22 cellular contexts compared by ENCODE assay signal in the genomic region with DNA sequence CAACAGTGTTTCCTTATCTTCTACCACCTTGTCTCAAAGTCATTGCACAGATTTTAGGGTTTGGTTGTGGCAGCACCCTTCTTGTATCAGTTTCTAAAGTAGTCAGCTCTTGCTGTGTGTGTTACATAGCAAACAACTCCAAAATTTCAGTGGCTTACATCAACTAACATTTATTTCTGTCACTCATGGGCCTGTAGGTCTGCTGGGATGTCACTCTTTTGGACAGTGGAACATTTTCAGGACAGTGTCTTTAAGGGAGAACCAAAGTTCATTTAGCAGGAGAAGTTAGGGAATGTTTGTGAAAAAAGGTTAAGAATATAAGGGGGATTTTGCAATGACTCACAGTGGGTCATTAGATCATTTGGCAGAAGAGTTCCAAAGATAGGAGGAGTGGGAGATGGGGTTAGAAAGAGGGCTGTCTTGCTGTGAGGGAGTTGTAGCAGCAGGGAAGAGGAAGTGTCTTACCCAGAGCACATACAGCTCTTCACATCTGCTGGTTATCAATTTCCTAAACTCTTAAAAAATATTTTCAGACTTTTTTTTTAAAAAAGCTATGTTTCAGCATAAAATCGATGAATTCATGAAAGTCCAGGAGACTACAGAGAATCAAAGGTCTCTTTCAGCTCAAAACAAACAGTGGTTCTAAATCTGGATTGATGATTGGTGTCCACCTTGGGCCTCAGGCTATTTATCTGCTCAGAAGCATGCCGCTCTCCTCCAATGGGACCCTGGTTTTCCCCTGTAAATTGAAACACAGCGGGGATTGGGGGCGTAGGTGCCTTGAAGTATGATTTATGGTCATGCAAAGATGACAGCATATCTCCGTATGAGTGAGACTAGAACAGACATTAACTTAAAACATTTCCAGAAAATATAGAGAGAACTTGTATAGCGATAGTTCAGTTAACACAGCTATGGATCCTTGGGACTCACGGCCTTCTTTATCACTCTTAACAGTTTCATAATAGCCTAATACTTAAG.
A peak's percentile ranks its signal among the peaks of the same experiment; 100 is the strongest.
DNase-seq lines count a peak whose midpoint lies in the region; ATAC-seq, FAIRE-seq and TF ChIP-seq lines count a peak whose summit lies in the region.
"Had no signal": no experiment of that assay in that cellular context is flagged by ENCODE, and none has a peak within 500 bp of the region (broad histone marks: within the 10 kb centered on the region; RNA-seq: fewer than 3 reads in every experiment).

No MANE protein-coding gene starts in this region.

- no peak for FAIRE-seq in GM12892 (lab: Jason Lieb, UNC)
- FAIRE-seq: colon, RCC 7860 had no signal

- H3K9me3 Mint-ChIP-seq in activated T-helper 17 cell treated with anti-CD3 and anti-CD28 coated beads, Interleukin-2, amount 50 U/mL, for 72 hours, result no peaks in the 10 kb centered on the region
- H3K9me3 Mint-ChIP-seq in neural crest cell, result no peaks in the 10 kb centered on the region
- H3K9me3 Mint-ChIP-seq: activated B cell treated with CpG ODN at 0.5 μM for 24 hours, GM23338 had no signal

- H3K4me1 ChIP-seq in upper lobe of left lung, result no peaks in the 10 kb centered on the region
- H3K4me1 ChIP-seq: BLaER1 treated with 17β-estradiol and CSF1 and Interleukin-3, amounts not matched to agents 10 nM and 100 nM; foreskin keratinocyte; tibial nerve had no signal

- TF ChIP-seq POLR2A in GM12892 (IDR thresholded peaks at IDR 0.05; ENCODE audit: low read depth, low read length), result no peak
- no peak for TF ChIP-seq POLR2A in upper lobe of left lung (IDR thresholded peaks at IDR 0.05)

- no peak overlapping the region for H3K4me3 ChIP-seq in upper lobe of left lung
- H3K4me3 ChIP-seq: BLaER1 treated with 17β-estradiol and CSF1 and Interleukin-3, amounts not matched to agents 10 nM and 100 nM; GM23338; smooth muscle cell; tibial nerve had no signal

- H3K27me3 Mint-ChIP-seq in activated T-helper 17 cell treated with anti-CD3 and anti-CD28 coated beads, Interleukin-2, amount 50 U/mL, for 72 hours, result no peaks in the 10 kb centered on the region
- H3K27me3 Mint-ChIP-seq in neural crest cell (ENCODE audit: low read depth), result no peaks in the 10 kb centered on the region
- H3K27me3 Mint-ChIP-seq: activated B cell treated with CpG ODN at 0.5 μM for 24 hours had no signal

- peaks cover 0 to 7% (median 0%) of the 10 kb centered on the region in 4 donors for H3K36me3 ChIP-seq in upper lobe of left lung
- H3K36me3 ChIP-seq: tibial nerve had no signal

- no peak overlapping the region for H3K4me3 Mint-ChIP-seq in activated T-helper 17 cell treated with anti-CD3 and anti-CD28 coated beads, Interleukin-2, amount 50 U/mL, for 72 hours
- H3K4me3 Mint-ChIP-seq in neural crest cell, result peak overlapping the region; percentile 17
- H3K4me3 Mint-ChIP-seq: activated B cell treated with CpG ODN at 0.5 μM for 24 hours, GM23338 had no signal

- peaks cover 35% of the 10 kb centered on the region for H3K36me3 Mint-ChIP-seq in activated T-helper 17 cell treated with anti-CD3 and anti-CD28 coated beads, Interleukin-2, amount 50 U/mL, for 72 hours (ENCODE audit: low read depth)
- no peaks in the 10 kb centered on the region for H3K36me3 Mint-ChIP-seq in neural crest cell (ENCODE audit: low read depth)

- 95 to 98% methylated on average over 7 of the region's 7 CpGs for WGBS in upper lobe of left lung, 2 donors

- no peaks in the 10 kb centered on the region for H3K9me3 ChIP-seq in upper lobe of left lung
- H3K9me3 ChIP-seq: tibial nerve had no signal

- H3K27me3 ChIP-seq in upper lobe of left lung, result no peaks in the 10 kb centered on the region
- H3K27me3 ChIP-seq: BLaER1 treated with 17β-estradiol and CSF1 and Interleukin-3, amounts not matched to agents 10 nM and 100 nM; foreskin keratinocyte; tibial nerve had no signal

- no peak for TF ChIP-seq EP300 in upper lobe of left lung (IDR thresholded peaks at IDR 0.05)

- TF ChIP-seq CTCF in neural crest cell (conservative IDR thresholded peaks at IDR 0.05) (no peak), upper lobe of left lung (IDR thresholded peaks at IDR 0.05) (no peak)

- ATAC-seq in HG03442 (IDR thresholded peaks at IDR 0.05; ENCODE audit: unreplicated experiment) (peak; percentile 47), upper lobe of left lung (ENCODE audit: low FRiP score in 2 of 2) (no peak)
- ATAC-seq in activated T-helper 17 cell treated with anti-CD3 and anti-CD28 coated beads, Interleukin-2, amount 50 U/mL, for 72 hours (replicated peaks), result peak; percentile 53
- ATAC-seq: foreskin keratinocyte, GM23338, left ventricle myocardium superior had no signal

- DNase-seq in NCI-H146 (lab: John Stamatoyannopoulos, UW) (peak; percentile 30), NCI-H146 treated with DMSO at 0.1 percent for 48 hours (lab: John Stamatoyannopoulos, UW; ENCODE audit: unreplicated experiment) (no peak), neural crest cell (ENCODE audit: low read depth, low spot score) (no peak), GM12892 (ENCODE audit: insufficient read length) (no peak), middle frontal gyrus (ENCODE audit: extremely low spot score, low spot score) (no peak), upper lobe of left lung (no peak)
- DNase-seq: 8988T, activated B cell treated with CpG ODN at 0.5 μM for 24 hours, activated gamma-delta T cell treated with Interleukin-2 at 50 U/mL for 16 hours, foreskin keratinocyte, left ventricle myocardium superior, NCI-H2081 treated with DMSO at 0.1 percent for 48 hours, NCI-H748 treated with DMSO at 0.1 percent for 48 hours, posterior cingulate gyrus had no signal

- peaks cover 4% of the 10 kb centered on the region for H3K4me1 Mint-ChIP-seq in activated T-helper 17 cell treated with anti-CD3 and anti-CD28 coated beads, Interleukin-2, amount 50 U/mL, for 72 hours
- H3K4me1 Mint-ChIP-seq in neural crest cell, result peaks cover 8% of the 10 kb centered on the region
- H3K4me1 Mint-ChIP-seq: activated B cell treated with CpG ODN at 0.5 μM for 24 hours had no signal

- H3K27ac Mint-ChIP-seq in activated T-helper 17 cell treated with anti-CD3 and anti-CD28 coated beads, Interleukin-2, amount 50 U/mL, for 72 hours, result no peak overlapping the region
- H3K27ac Mint-ChIP-seq in neural crest cell (ENCODE audit: unreplicated experiment), result no peak overlapping the region
- H3K27ac Mint-ChIP-seq: activated B cell treated with CpG ODN at 0.5 μM for 24 hours, GM23338 had no signal

- no peak overlapping the region for H3K27ac ChIP-seq in upper lobe of left lung
- H3K27ac ChIP-seq: BLaER1 treated with 17β-estradiol and CSF1 and Interleukin-3, amounts not matched to agents 10 nM and 100 nM; foreskin keratinocyte; tibial nerve had no signal

Comparison
In these comparisons a context has a peak if more than half of its experiments do, and no peak if none do; other contexts are left out.
1. ATAC-seq: peak in HG03442 (single experiment) and activated T-helper 17 cell treated with anti-CD3 and anti-CD28 coated beads, Interleukin-2, amount 50 U/mL, for 72 hours (single experiment); none in upper lobe of left lung (0 of 2).